Comparison of ENCODE assay signal across 20 cellular contexts in genomic region chr18:76232813-76233212, GRCh38.
DNase-seq lines count a peak whose midpoint lies in the region; ATAC-seq, FAIRE-seq and TF ChIP-seq lines count a peak whose summit lies in the region.
"Had no signal": no experiment of that assay in that cellular context is flagged by ENCODE, and none has a peak within 500 bp of the region (broad histone marks: within the 10 kb centered on the region; RNA-seq: fewer than 3 reads in every experiment).

No MANE protein-coding gene starts in this region.

- H3K4me2 ChIP-seq in astrocyte (ENCODE audit: low read length), result no peak overlapping the region
- H3K4me2 ChIP-seq: A549 had no signal

- peaks cover 7% of the 10 kb centered on the region for H3K4me1 Mint-ChIP-seq in astrocyte (ENCODE audit: low read depth, unreplicated experiment)
- H3K4me1 Mint-ChIP-seq in activated naive CD4-positive, alpha-beta T cell treated with anti-CD3 and anti-CD28 coated beads for 36 hours (ENCODE audit: low read depth), result no peaks in the 10 kb centered on the region

- H3K4me3 ChIP-seq in astrocyte (ENCODE audit: insufficient read depth, low read depth, low read length) (no peak overlapping the region), heart left ventricle (no peak overlapping the region)
- H3K4me3 ChIP-seq: A549, GM12878 had no signal

- H3K27me3 Mint-ChIP-seq in astrocyte (ENCODE audit: low read depth, unreplicated experiment), result peaks cover 15% of the 10 kb centered on the region
- peaks cover 19% of the 10 kb centered on the region for H3K27me3 Mint-ChIP-seq in activated naive CD4-positive, alpha-beta T cell treated with anti-CD3 and anti-CD28 coated beads for 36 hours (ENCODE audit: low read depth)

- H3K36me3 ChIP-seq in astrocyte (ENCODE audit: insufficient read depth, low read length) (no peaks in the 10 kb centered on the region), heart left ventricle (no peaks in the 10 kb centered on the region)
- H3K36me3 ChIP-seq: BE2C had no signal

- H3K27ac Mint-ChIP-seq in astrocyte (ENCODE audit: unreplicated experiment), result no peak overlapping the region
- H3K27ac Mint-ChIP-seq in activated naive CD4-positive, alpha-beta T cell treated with anti-CD3 and anti-CD28 coated beads for 36 hours, result no peak overlapping the region
- H3K27ac Mint-ChIP-seq: H9 had no signal

- TF ChIP-seq CTCF in astrocyte (IDR thresholded peaks at IDR 0.05; ENCODE audit: insufficient read depth, low read depth, low read length) (no peak), heart left ventricle (IDR thresholded peaks at IDR 0.05) (no peak)

- H3K9me3 Mint-ChIP-seq in astrocyte (ENCODE audit: unreplicated experiment), result peaks cover 3% of the 10 kb centered on the region
- H3K9me3 Mint-ChIP-seq in activated naive CD4-positive, alpha-beta T cell treated with anti-CD3 and anti-CD28 coated beads for 36 hours, result peaks cover 5% of the 10 kb centered on the region

- intact Hi-C loops in heart left ventricle (cut with DNase I), result no loop called here
- intact Hi-C loops in activated naive CD4-positive, alpha-beta T cell treated with anti-CD3 and anti-CD28 coated beads for 36 hours (cut with micrococcal nuclease), result no loop called here

- no peak overlapping the region for H3K27ac ChIP-seq in astrocyte (ENCODE audit: low read depth, low read length)
- H3K27ac ChIP-seq in heart left ventricle, result no peak overlapping the region
- H3K27ac ChIP-seq: A549 had no signal

- no peak for ATAC-seq in heart left ventricle
- ATAC-seq: A549, GM12878, Panc1 had no signal

- no peak for FAIRE-seq in astrocyte (lab: Jason Lieb, UNC)
- FAIRE-seq: A549, GM12878, HTR-8/SVneo had no signal

- H4K20me1 ChIP-seq in astrocyte (ENCODE audit: insufficient read depth, low read length), result no peaks in the 10 kb centered on the region

- H3K9me3 ChIP-seq in astrocyte (ENCODE audit: insufficient read depth, low read depth, low read length), result no peaks in the 10 kb centered on the region
- peaks cover 0 to 8% (median 0%) of the 10 kb centered on the region in 12 donors for H3K9me3 ChIP-seq in heart left ventricle
- H3K9me3 ChIP-seq: A549, BE2C had no signal

- no peaks in the 10 kb centered on the region for H3K36me3 Mint-ChIP-seq in astrocyte (ENCODE audit: low read depth, unreplicated experiment)
- H3K36me3 Mint-ChIP-seq in activated naive CD4-positive, alpha-beta T cell treated with anti-CD3 and anti-CD28 coated beads for 36 hours (ENCODE audit: low read depth), result no peaks in the 10 kb centered on the region

- H3K4me3 Mint-ChIP-seq in astrocyte (ENCODE audit: unreplicated experiment), result no peak overlapping the region
- no peak overlapping the region for H3K4me3 Mint-ChIP-seq in activated naive CD4-positive, alpha-beta T cell treated with anti-CD3 and anti-CD28 coated beads for 36 hours
- H3K4me3 Mint-ChIP-seq: H9 had no signal

- peak; percentile 60 for DNase-seq in A172 (ENCODE audit: low spot score)
- DNase-seq in EL, result peak; percentile 24
- DNase-seq in astrocyte (ENCODE audit: low read depth), result peak; percentile 23
- peak; percentile 3 for DNase-seq in kidney tubule cell (ENCODE audit: low spot score)
- no peak for DNase-seq in NCI-H446 (lab: John Stamatoyannopoulos, UW)
- no peak for DNase-seq in mucosa of gallbladder (ENCODE audit: low spot score)
- DNase-seq in heart left ventricle, result no peak
- no peak for DNase-seq in activated naive CD4-positive, alpha-beta T cell treated with anti-CD3 and anti-CD28 coated beads for 36 hours
- DNase-seq: BE2C, H9, KG1, NCI-H1105, NCI-H2029 treated with DMSO at 0.1 percent for 48 hours, NCI-H345, NCI-H524 treated with DMSO at 0.1 percent for 48 hours, NCI-H82 had no signal

- H3K27me3 ChIP-seq in astrocyte (ENCODE audit: insufficient read depth, low read length), result no peaks in the 10 kb centered on the region
- H3K27me3 ChIP-seq in heart left ventricle, result no peaks in the 10 kb centered on the region
- H3K27me3 ChIP-seq: BE2C had no signal

- no peak overlapping the region for H3K9ac ChIP-seq in astrocyte (ENCODE audit: low read length)

- no peaks in the 10 kb centered on the region for H3K79me2 ChIP-seq in astrocyte (ENCODE audit: insufficient read depth, low read length)

- no peak for TF ChIP-seq POLR2A in heart left ventricle (IDR thresholded peaks at IDR 0.05)

- WGBS in heart left ventricle, 4 donors, result 66 to 73% (median 69%) methylated on average over 3 of the region's 3 CpGs

- no peak overlapping the region for H2AFZ ChIP-seq in astrocyte (ENCODE audit: low read depth, low read length)

- H3K4me1 ChIP-seq in astrocyte (ENCODE audit: insufficient read depth, low read length) (no peaks in the 10 kb centered on the region), heart left ventricle (peaks cover 0 to 6% (median 0%) of the 10 kb centered on the region in 12 donors)
- H3K4me1 ChIP-seq: A549, BE2C had no signal

- CTCF ChIA-PET in activated naive CD4-positive, alpha-beta T cell treated with anti-CD3 and anti-CD28 coated beads for 36 hours (lab: Charles Lee), result no interaction called here

Comparison
In these comparisons a context has a peak if more than half of its experiments do, and no peak if none do; other contexts are left out.
1. DNase-seq: peak in A172 (single experiment), EL (single experiment), astrocyte (single experiment) and kidney tubule cell (single experiment); none in NCI-H446 (0 of 2), mucosa of gallbladder (single experiment), heart left ventricle (0 of 5) and activated naive CD4-positive, alpha-beta T cell treated with anti-CD3 and anti-CD28 coated beads for 36 hours (single experiment).